9 cellular contexts compared by ENCODE assay signal in genomic region chr9:136665704-136666363, GRCh38. TPM values are rescaled to one million over a fixed set of nuclear protein-coding genes. Genes with fewer than 3 reads are reported as not detected.
DNase-seq lines count a peak whose midpoint lies in the region; ATAC-seq, FAIRE-seq and TF ChIP-seq lines count a peak whose summit lies in the region.
"Had no signal": no experiment of that assay in that cellular context is flagged by ENCODE, and none has a peak within 500 bp of the region (broad histone marks: within the 10 kb centered on the region; RNA-seq: fewer than 3 reads in every experiment).

No MANE protein-coding gene starts in this region.

- intact Hi-C loops in activated CD4-positive, alpha-beta T cell treated with anti-CD3 and anti-CD28 coated beads for 36 hours (cut with DNase I, micrococcal nuclease): loop anchor here in 1 of 2 experiments (5.0 kb wide), 1 partner anchor 61 kb away; no protein-coding TSS in a partner anchor

- peak; percentile 30 for DNase-seq in activated CD4-positive, alpha-beta T cell treated with anti-CD3 and anti-CD28 coated beads for 36 hours
- no peak for DNase-seq in activated CD4-positive, alpha-beta T cell treated with anti-CD3 and anti-CD28 coated beads for 1 hour
- DNase-seq in SJCRH30 (no peak), fibroblast of the aortic adventitia (ENCODE audit: low read depth) (no peak), RCC 7860 (ENCODE audit: low spot score) (no peak)
- no peak for DNase-seq in stimulated activated naive CD8-positive, alpha-beta T cell treated with anti-CD3 and anti-CD28 coated beads, Interleukin-15, amount 100 ng/mL, for 72 hours
- DNase-seq in stimulated activated CD8-positive, alpha-beta memory T cell treated with anti-CD3 and anti-CD28 coated beads, Interleukin-4, amount 100 ng/mL, for 48 hours: no peak

- no peak overlapping the region for H3K27ac ChIP-seq in SJCRH30

- peak; percentile 37 for ATAC-seq in activated CD4-positive, alpha-beta T cell treated with anti-CD3 and anti-CD28 coated beads for 36 hours
- ATAC-seq in stimulated activated naive CD8-positive, alpha-beta T cell treated with anti-CD3 and anti-CD28 coated beads, Interleukin-15, amount 100 ng/mL, for 72 hours: peak; percentile 33
- ATAC-seq in GM21619 (IDR thresholded peaks at IDR 0.05; ENCODE audit: unreplicated experiment): no peak

- peaks cover 9% of the 10 kb centered on the region for H3K27me3 Mint-ChIP-seq in activated CD4-positive, alpha-beta T cell treated with anti-CD3 and anti-CD28 coated beads for 36 hours
- H3K27me3 Mint-ChIP-seq in stimulated activated naive CD8-positive, alpha-beta T cell treated with anti-CD3 and anti-CD28 coated beads, Interleukin-15, amount 100 ng/mL, for 72 hours: peaks cover 59% of the 10 kb centered on the region

- no peak for FAIRE-seq in RCC 7860 (lab: Jason Lieb, UNC)
- FAIRE-seq: G401.6 had no signal

- H3K4me1 Mint-ChIP-seq in activated CD4-positive, alpha-beta T cell treated with anti-CD3 and anti-CD28 coated beads for 36 hours: peaks cover 5% of the 10 kb centered on the region
- peaks cover 18% of the 10 kb centered on the region for H3K4me1 Mint-ChIP-seq in stimulated activated naive CD8-positive, alpha-beta T cell treated with anti-CD3 and anti-CD28 coated beads, Interleukin-15, amount 100 ng/mL, for 72 hours

- no peak overlapping the region for H3K4me3 Mint-ChIP-seq in activated CD4-positive, alpha-beta T cell treated with anti-CD3 and anti-CD28 coated beads for 36 hours
- no peak overlapping the region for H3K4me3 Mint-ChIP-seq in stimulated activated naive CD8-positive, alpha-beta T cell treated with anti-CD3 and anti-CD28 coated beads, Interleukin-15, amount 100 ng/mL, for 72 hours

- H3K4me3 ChIP-seq in SJCRH30 (peak overlapping the region; percentile 27; the same call in 1 of the 2 replicates), fibroblast of the aortic adventitia (ENCODE audit: low read depth, low read length) (peak overlapping the region; percentile 55)

- H3K27me3 ChIP-seq in SJCRH30: peaks cover 86% of the 10 kb centered on the region

- no peaks in the 10 kb centered on the region for H3K9me3 Mint-ChIP-seq in activated CD4-positive, alpha-beta T cell treated with anti-CD3 and anti-CD28 coated beads for 36 hours (ENCODE audit: low read depth)
- no peaks in the 10 kb centered on the region for H3K9me3 Mint-ChIP-seq in stimulated activated naive CD8-positive, alpha-beta T cell treated with anti-CD3 and anti-CD28 coated beads, Interleukin-15, amount 100 ng/mL, for 72 hours

- peaks cover 35% of the 10 kb centered on the region for H3K4me1 ChIP-seq in SJCRH30

- no peaks in the 10 kb centered on the region for H3K36me3 Mint-ChIP-seq in activated CD4-positive, alpha-beta T cell treated with anti-CD3 and anti-CD28 coated beads for 36 hours (ENCODE audit: low read depth)

- no peaks in the 10 kb centered on the region for H3K9me3 ChIP-seq in SJCRH30 (replicated peaks)

- H3K36me3 ChIP-seq in SJCRH30: no peaks in the 10 kb centered on the region

- POLR2A ChIA-PET in activated CD4-positive, alpha-beta T cell treated with anti-CD3 and anti-CD28 coated beads for 36 hours (lab: Charles Lee): no interaction called here

- peak; percentile 7 for TF ChIP-seq CTCF in fibroblast of the aortic adventitia (IDR thresholded peaks at IDR 0.05; ENCODE audit: insufficient read depth, low read length)

- H3K27ac Mint-ChIP-seq in activated CD4-positive, alpha-beta T cell treated with anti-CD3 and anti-CD28 coated beads for 36 hours: no peak overlapping the region
- no peak overlapping the region for H3K27ac Mint-ChIP-seq in stimulated activated naive CD8-positive, alpha-beta T cell treated with anti-CD3 and anti-CD28 coated beads, Interleukin-15, amount 100 ng/mL, for 72 hours

- CTCF ChIA-PET in activated CD4-positive, alpha-beta T cell treated with anti-CD3 and anti-CD28 coated beads for 36 hours (lab: Charles Lee): interaction anchor here (0.9 kb wide), 1 partner anchor 64 kb away, joined by 4 read pairs; no protein-coding TSS in a partner anchor

RNA-seq across cellular contexts. Expression of gene EGFL7, which starts 3.1 kb away (rescaled TPM):
- 1 to 10 TPM; 1.2 to 1.4 TPM for total RNA-seq in activated CD4-positive, alpha-beta T cell treated with anti-CD3 and anti-CD28 coated beads for 36 hours
- 0.71 and 0.81 TPM in 2 replicates for total RNA-seq in SJCRH30 (2014; rRNA removed; shearing (Covaris generic))
- 2.4 and 5.6 TPM in 2 replicates for total RNA-seq in fibroblast of the aortic adventitia (ENCODE audit: low replicate concordance)

RNA-seq across cellular contexts. Expression of gene AGPAT2, which starts 21.4 kb away (rescaled TPM):
- total RNA-seq in activated CD4-positive, alpha-beta T cell treated with anti-CD3 and anti-CD28 coated beads for 36 hours: 10 to 100 TPM in 1 of 2 experiments, 1 to 10 TPM in 1; 9.0 to 10.4 TPM
- 11.2 and 11.8 TPM in 2 replicates for total RNA-seq in SJCRH30 (2014; rRNA removed; shearing (Covaris generic))
- total RNA-seq in fibroblast of the aortic adventitia (ENCODE audit: low replicate concordance): 6.2 and 29.0 TPM in 2 replicates

RNA-seq across cellular contexts. Expression of gene DIPK1B, which starts 46.5 kb away (rescaled TPM):
- total RNA-seq in activated CD4-positive, alpha-beta T cell treated with anti-CD3 and anti-CD28 coated beads for 36 hours: under 1 TPM; 0.21 to 0.25 TPM
- total RNA-seq in SJCRH30 (2014; rRNA removed; shearing (Covaris generic)): 5.0 and 6.1 TPM in 2 replicates
- total RNA-seq in fibroblast of the aortic adventitia (ENCODE audit: low replicate concordance): 0.45 and 0.98 TPM in 2 replicates
